8 cellular contexts compared by ENCODE assay signal in the genomic region with DNA sequence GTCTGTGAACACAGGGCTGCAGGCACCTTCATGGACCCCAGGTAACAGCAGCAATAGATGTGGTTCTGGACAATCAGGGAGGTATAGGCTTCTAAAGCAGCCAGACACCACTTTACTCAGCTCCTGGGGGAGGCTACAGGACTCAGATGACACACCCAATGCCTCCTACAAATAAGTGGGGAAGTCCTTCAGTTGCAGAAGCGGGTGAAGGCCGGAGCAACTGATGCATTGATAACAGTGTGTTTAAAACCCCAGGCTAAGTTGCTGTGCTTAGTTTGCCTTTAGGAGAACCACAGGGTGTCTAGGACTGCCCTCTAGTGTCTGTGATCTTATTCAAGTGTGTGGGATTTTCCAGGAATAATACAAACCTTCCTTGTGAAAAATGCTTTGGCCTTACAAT. TPM values are rescaled to one million over a fixed set of nuclear protein-coding genes. Genes with fewer than 3 reads are reported as not detected.
A peak's percentile ranks its signal among the peaks of the same experiment; 100 is the strongest.
DNase-seq lines count a peak whose midpoint lies in the region; ATAC-seq and TF ChIP-seq lines count a peak whose summit lies in the region.

No MANE protein-coding gene starts in this region.

- no peaks in the 10 kb centered on the region for H3K9me2 ChIP-seq in Loucy (replicated peaks; ENCODE audit: low read depth, low read length)

- H2AFZ ChIP-seq in Loucy (ENCODE audit: low read length): peak overlapping the region; percentile 66

- H3K4me3 ChIP-seq in Loucy (ENCODE audit: low read length, poor library complexity, severe bottlenecking): no peak overlapping the region
- H3K4me3 ChIP-seq in brain microvascular endothelial cell (ENCODE audit: low read depth, low read length): no peak overlapping the region

- peaks cover 15% of the 10 kb centered on the region for H3K27me3 Mint-ChIP-seq in activated CD4-positive, alpha-beta memory T cell treated with anti-CD3 and anti-CD28 coated beads for 36 hours

- TF ChIP-seq CTCF in Loucy (conservative IDR thresholded peaks at IDR 0.05; ENCODE audit: low read length) (peak; percentile 69), brain microvascular endothelial cell (IDR thresholded peaks at IDR 0.05; ENCODE audit: low read depth, low read length, missing control alignments) (peak; percentile 72)

- DNase-seq in SIG-M5 treated with dmso at 0.1 percent for 504 hours (lab: John Stamatoyannopoulos, UW; ENCODE audit: unreplicated experiment) (peak; percentile 33), SIG-M5 (lab: John Stamatoyannopoulos, UW) (no peak), brain microvascular endothelial cell (peak; percentile 52), left colon (no peak), posterior vena cava (ENCODE audit: low spot score) (no peak)
- DNase-seq in activated CD4-positive, alpha-beta memory T cell treated with anti-CD3 and anti-CD28 coated beads for 36 hours: no peak

- H3F3A ChIP-seq in Loucy (ENCODE audit: low read depth): no peaks in the 10 kb centered on the region

- H3K9me3 ChIP-seq in Loucy (ENCODE audit: insufficient read depth, low read depth, low read length): no peaks in the 10 kb centered on the region

- H3K9me3 Mint-ChIP-seq in activated CD4-positive, alpha-beta memory T cell treated with anti-CD3 and anti-CD28 coated beads for 36 hours: peaks cover 4% of the 10 kb centered on the region

- ATAC-seq in left colon (peak; percentile 66), GM19035 (IDR thresholded peaks at IDR 0.05; ENCODE audit: unreplicated experiment) (no peak)

- H3K27ac Mint-ChIP-seq in activated CD4-positive, alpha-beta memory T cell treated with anti-CD3 and anti-CD28 coated beads for 36 hours: no peak overlapping the region

- intact Hi-C loops in left colon (cut with DNase I, micrococcal nuclease) (loop anchor here in 1 of 2 donors (10.0 kb wide), 1 partner anchor 99 kb away; no protein-coding TSS in a partner anchor), posterior vena cava (cut with DNase I) (loop anchor here (10.0 kb wide), 2 partner anchors 99 to 291 kb away; no protein-coding TSS in a partner anchor)
- intact Hi-C loops in activated CD4-positive, alpha-beta memory T cell treated with anti-CD3 and anti-CD28 coated beads for 36 hours (cut with micrococcal nuclease): loop anchor here (5.0 to 10.0 kb wide), 2 partner anchors 141 to 293 kb away; no protein-coding TSS in a partner anchor

- H3K9ac ChIP-seq in Loucy (ENCODE audit: low read depth, low read length, poor library complexity, severe bottlenecking): no peak overlapping the region

- no peak overlapping the region for H3K27ac ChIP-seq in brain microvascular endothelial cell

- no peak overlapping the region for H3K4me2 ChIP-seq in Loucy (ENCODE audit: low read depth, low read length, poor library complexity, severe bottlenecking)

- CTCF ChIA-PET in activated CD4-positive, alpha-beta memory T cell treated with anti-CD3 and anti-CD28 coated beads for 36 hours (lab: Charles Lee): interaction anchor here (0.9 to 1.1 kb wide), 2 partner anchors 15 to 292 kb away, joined by 3 to 4 read pairs; no protein-coding TSS in a partner anchor

- H3K36me3 Mint-ChIP-seq in activated CD4-positive, alpha-beta memory T cell treated with anti-CD3 and anti-CD28 coated beads for 36 hours: no peaks in the 10 kb centered on the region

- H3K79me2 ChIP-seq in Loucy (ENCODE audit: insufficient read depth, low read length): no peaks in the 10 kb centered on the region

- in situ Hi-C loops in brain microvascular endothelial cell (cut with HindIII; ENCODE audit: low pct_ligation_motif_present, low sequenced_read_pairs): no loop called here

- no peaks in the 10 kb centered on the region for H4K20me1 ChIP-seq in Loucy (ENCODE audit: insufficient read depth, low read length, poor library complexity, severe bottlenecking)

- H3K27me3 ChIP-seq in Loucy (ENCODE audit: insufficient read depth, low read length, poor library complexity, severe bottlenecking) (no peaks in the 10 kb centered on the region), brain microvascular endothelial cell (replicated peaks) (no peaks in the 10 kb centered on the region)

- H3K4me1 Mint-ChIP-seq in activated CD4-positive, alpha-beta memory T cell treated with anti-CD3 and anti-CD28 coated beads for 36 hours (ENCODE audit: low read depth): no peaks in the 10 kb centered on the region

- no peak overlapping the region for H3K4me3 Mint-ChIP-seq in activated CD4-positive, alpha-beta memory T cell treated with anti-CD3 and anti-CD28 coated beads for 36 hours

- POLR2A ChIA-PET in activated CD4-positive, alpha-beta memory T cell treated with anti-CD3 and anti-CD28 coated beads for 36 hours (lab: Charles Lee): no interaction called here

- H3K4me1 ChIP-seq in Loucy (ENCODE audit: insufficient read depth, low read length, poor library complexity, severe bottlenecking): no peaks in the 10 kb centered on the region

- no peaks in the 10 kb centered on the region for H3K36me3 ChIP-seq in Loucy (ENCODE audit: insufficient read depth, low read length)
- H3K36me3 ChIP-seq in brain microvascular endothelial cell (replicated peaks): no peaks in the 10 kb centered on the region

RNA-seq across cellular contexts. Expression of a gene that starts 5.9 kb away (rescaled TPM):
- total RNA-seq in left colon (1 to 10 TPM; 2.6 to 6.1 TPM), posterior vena cava (100 to 1,000 TPM; 221 to 227 TPM)
- not detected for total RNA-seq in activated CD4-positive, alpha-beta memory T cell treated with anti-CD3 and anti-CD28 coated beads for 36 hours

Comparison
In these comparisons a context has a peak if more than half of its experiments do, and no peak if none do; other contexts are left out.
1. DNase-seq: peak in SIG-M5 treated with dmso at 0.1 percent for 504 hours (single experiment) and brain microvascular endothelial cell (single experiment); none in SIG-M5 (single experiment), left colon (0 of 2), activated CD4-positive, alpha-beta memory T cell treated with anti-CD3 and anti-CD28 coated beads for 36 hours (single experiment) and posterior vena cava (single experiment).
2. RNA of a gene that starts 5.9 kb away (total RNA-seq): 221 to 227 TPM in posterior vena cava; 2.6 to 6.1 TPM in left colon and not detected in activated CD4-positive, alpha-beta memory T cell treated with anti-CD3 and anti-CD28 coated beads for 36 hours; every median in the first group is over 10 times any median in the second.